In genomic region chr6:37706749-37707148, GRCh38 we compare ENCODE assay signal across 2 cellular contexts.
TF ChIP-seq lines count a peak whose summit lies in the region.

No MANE protein-coding gene starts in this region.

TF ChIP-seq in K562, 482 proteins besides CTCF, POLR2A, EP300 and RAD21 (continued from another document):
- TF ChIP-seq TFE3 (CRISPR knock-in tag; IDR thresholded peaks at IDR 0.05) = no peak
- no peak for TF ChIP-seq ZKSCAN8 (CRISPR knock-in tag; IDR thresholded peaks at IDR 0.05)
- no peak for TF ChIP-seq ATF1 (CRISPR knock-in tag; IDR thresholded peaks at IDR 0.05)
- no peak for TF ChIP-seq ATF1 (tag; IDR thresholded peaks at IDR 0.05)
- no peak for TF ChIP-seq MYC (IDR thresholded peaks at IDR 0.05; ENCODE audit: low read depth, low read length)
- no peak for TF ChIP-seq MYC (CRISPR knock-in tag; IDR thresholded peaks at IDR 0.05; ENCODE audit: borderline replicate concordance, low read depth)
- no peak for TF ChIP-seq THRA (IDR thresholded peaks at IDR 0.05)

TF ChIP-seq in GM12891, 5 proteins besides CTCF, POLR2A, EP300 and RAD21 (continued from another document):
- TF ChIP-seq POU2F2 (IDR thresholded peaks at IDR 0.05; ENCODE audit: low read depth, low read length) (no peak), SPI1 (IDR thresholded peaks at IDR 0.05; ENCODE audit: low read depth, low read length) (no peak)
TF ChIP-seq in GM12891: peak in this region for 0.
